10 cellular contexts compared by ENCODE assay signal in genomic region chr2:216474925-216475670, GRCh38.
DNase-seq lines count a peak whose midpoint lies in the region; ATAC-seq and FAIRE-seq lines count a peak whose summit lies in the region.
"Had no signal": no experiment of that assay in that cellular context is flagged by ENCODE, and none has a peak within 500 bp of the region (broad histone marks: within the 10 kb centered on the region; RNA-seq: fewer than 3 reads in every experiment).

No MANE protein-coding gene starts in this region.

- in situ Hi-C loops in HAP-1 (cut with MboI; ENCODE audit: low sequenced_read_pairs), result no loop called here

- peaks cover 5% of the 10 kb centered on the region for H3K36me3 ChIP-seq in HAP-1 (replicated peaks)

- H3K9me3 ChIP-seq in HAP-1, result no peaks in the 10 kb centered on the region

- FAIRE-seq in urothelium cell line (lab: Jason Lieb, UNC), result no peak
- FAIRE-seq: endothelial cell of umbilical vein, TTC549 had no signal

- DNase-seq in CD1c-positive myeloid dendritic cell (ENCODE audit: extremely low spot score) (peak; percentile 80), HAP-1 (ENCODE audit: low spot score in 2 of 2) (no peak), NCI-H2081 treated with DMSO at 0.1 percent for 48 hours (lab: John Stamatoyannopoulos, UW) (no peak), hepatic stellate cell (ENCODE audit: low spot score) (no peak), urothelium cell line (ENCODE audit: low spot score) (no peak)
- DNase-seq in activated T-cell treated with anti-CD3 and anti-CD28 coated beads, Interleukin-2, amount 50 U/mL, for 48 hours, result peak; percentile 53 to 58

- H3K4me3 ChIP-seq in HAP-1, result no peak overlapping the region

- ATAC-seq in GM19463 (IDR thresholded peaks at IDR 0.05; ENCODE audit: unreplicated experiment) (peak; percentile 66), HG03432 (IDR thresholded peaks at IDR 0.05; ENCODE audit: unreplicated experiment) (peak; percentile 73)

- no peaks in the 10 kb centered on the region for H3K4me1 ChIP-seq in HAP-1

- no peaks in the 10 kb centered on the region for H3K27me3 ChIP-seq in HAP-1 (ENCODE audit: low read depth)

Comparison
In these comparisons a context has a peak if more than half of its experiments do, and no peak if none do; other contexts are left out.
1. DNase-seq: peak in CD1c-positive myeloid dendritic cell (single experiment) and activated T-cell treated with anti-CD3 and anti-CD28 coated beads, Interleukin-2, amount 50 U/mL, for 48 hours (2 of 2); none in HAP-1 (0 of 2), NCI-H2081 treated with DMSO at 0.1 percent for 48 hours (single experiment), hepatic stellate cell (single experiment) and urothelium cell line (single experiment).